In the genomic region with DNA sequence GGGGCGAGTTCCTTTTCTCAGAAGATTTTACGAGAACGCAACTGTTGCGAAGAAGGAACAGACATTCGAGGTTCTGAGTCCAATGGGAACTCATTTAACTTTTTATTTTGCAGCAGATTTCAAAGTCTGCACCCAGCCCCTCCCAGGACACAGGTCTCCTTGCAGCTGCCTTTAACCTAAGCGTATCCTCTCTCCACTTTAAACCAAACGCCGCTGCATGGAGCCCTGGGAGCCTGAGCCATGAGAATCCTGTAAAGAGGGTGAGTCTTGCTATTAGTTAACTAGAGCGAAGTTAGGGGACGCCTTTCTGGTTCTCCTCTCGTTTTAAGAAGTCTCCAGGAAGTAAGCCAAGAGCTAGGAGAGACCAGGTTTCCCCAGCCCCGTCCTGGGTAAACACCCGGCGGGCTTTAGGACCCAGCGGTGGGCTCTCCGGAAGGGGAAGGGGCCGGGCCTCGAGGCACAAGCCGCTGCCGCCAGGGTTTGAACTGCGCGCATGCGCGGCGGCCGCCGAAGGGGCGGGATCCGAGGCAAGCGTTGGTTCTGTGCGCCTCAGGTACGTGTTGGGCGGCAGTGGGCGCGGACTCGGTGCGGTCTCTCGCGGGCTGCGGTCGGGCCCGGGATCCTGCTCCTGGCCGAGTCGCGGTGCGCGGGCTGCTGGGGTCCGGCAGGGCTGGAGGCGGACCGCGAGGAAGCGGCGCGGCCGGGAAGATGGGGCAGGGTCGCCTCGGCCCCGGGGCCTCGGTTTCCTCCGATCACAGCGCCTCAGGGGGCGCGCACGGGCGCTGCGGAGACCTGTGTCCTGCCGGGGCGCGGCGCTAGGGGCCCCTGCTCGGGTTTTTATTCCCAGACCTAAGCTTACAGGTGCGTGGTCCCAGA, we compare ENCODE assay signal across 1 cellular context.
TF ChIP-seq lines count a peak whose summit lies in the region.

A gene (plus strand): TSS at position 510 of the 876 bp plus-strand sequence. CDS start 7,188 bp downstream, outside the sequence.

TF ChIP-seq in WTC11, 78 proteins besides CTCF, POLR2A, EP300 and RAD21 (continued from another document and continues in another):
- TF ChIP-seq, protein P1, sequence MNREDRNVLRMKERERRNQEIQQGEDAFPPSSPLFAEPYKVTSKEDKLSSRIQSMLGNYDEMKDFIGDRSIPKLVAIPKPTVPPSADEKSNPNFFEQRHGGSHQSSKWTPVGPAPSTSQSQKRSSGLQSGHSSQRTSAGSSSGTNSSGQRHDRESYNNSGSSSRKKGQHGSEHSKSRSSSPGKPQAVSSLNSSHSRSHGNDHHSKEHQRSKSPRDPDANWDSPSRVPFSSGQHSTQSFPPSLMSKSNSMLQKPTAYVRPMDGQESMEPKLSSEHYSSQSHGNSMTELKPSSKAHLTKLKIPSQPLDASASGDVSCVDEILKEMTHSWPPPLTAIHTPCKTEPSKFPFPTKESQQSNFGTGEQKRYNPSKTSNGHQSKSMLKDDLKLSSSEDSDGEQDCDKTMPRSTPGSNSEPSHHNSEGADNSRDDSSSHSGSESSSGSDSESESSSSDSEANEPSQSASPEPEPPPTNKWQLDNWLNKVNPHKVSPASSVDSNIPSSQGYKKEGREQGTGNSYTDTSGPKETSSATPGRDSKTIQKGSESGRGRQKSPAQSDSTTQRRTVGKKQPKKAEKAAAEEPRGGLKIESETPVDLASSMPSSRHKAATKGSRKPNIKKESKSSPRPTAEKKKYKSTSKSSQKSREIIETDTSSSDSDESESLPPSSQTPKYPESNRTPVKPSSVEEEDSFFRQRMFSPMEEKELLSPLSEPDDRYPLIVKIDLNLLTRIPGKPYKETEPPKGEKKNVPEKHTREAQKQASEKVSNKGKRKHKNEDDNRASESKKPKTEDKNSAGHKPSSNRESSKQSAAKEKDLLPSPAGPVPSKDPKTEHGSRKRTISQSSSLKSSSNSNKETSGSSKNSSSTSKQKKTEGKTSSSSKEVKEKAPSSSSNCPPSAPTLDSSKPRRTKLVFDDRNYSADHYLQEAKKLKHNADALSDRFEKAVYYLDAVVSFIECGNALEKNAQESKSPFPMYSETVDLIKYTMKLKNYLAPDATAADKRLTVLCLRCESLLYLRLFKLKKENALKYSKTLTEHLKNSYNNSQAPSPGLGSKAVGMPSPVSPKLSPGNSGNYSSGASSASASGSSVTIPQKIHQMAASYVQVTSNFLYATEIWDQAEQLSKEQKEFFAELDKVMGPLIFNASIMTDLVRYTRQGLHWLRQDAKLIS (CRISPR knock-in tag; IDR thresholded peaks at IDR 0.05; ENCODE audit: borderline replicate concordance): peak; percentile 80; the same call in 1 of the 2 replicates
- TF ChIP-seq, protein P2, sequence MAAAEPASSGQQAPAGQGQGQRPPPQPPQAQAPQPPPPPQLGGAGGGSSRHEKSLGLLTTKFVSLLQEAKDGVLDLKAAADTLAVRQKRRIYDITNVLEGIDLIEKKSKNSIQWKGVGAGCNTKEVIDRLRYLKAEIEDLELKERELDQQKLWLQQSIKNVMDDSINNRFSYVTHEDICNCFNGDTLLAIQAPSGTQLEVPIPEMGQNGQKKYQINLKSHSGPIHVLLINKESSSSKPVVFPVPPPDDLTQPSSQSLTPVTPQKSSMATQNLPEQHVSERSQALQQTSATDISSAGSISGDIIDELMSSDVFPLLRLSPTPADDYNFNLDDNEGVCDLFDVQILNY (CRISPR knock-in tag; IDR thresholded peaks at IDR 0.05): peak; percentile 64
- TF ChIP-seq ZNF416 (CRISPR knock-in tag; IDR thresholded peaks at IDR 0.05) (0 out of 2 replicates have a peak, but pooled peaks have one; percentile 66), ZBTB21 (CRISPR knock-in tag; IDR thresholded peaks at IDR 0.05; ENCODE audit: borderline replicate concordance) (peak; percentile 75; the same call in 1 of the 2 replicates), CREM (CRISPR knock-in tag; IDR thresholded peaks at IDR 0.05) (0 out of 2 replicates have a peak, but pooled peaks have one; percentile 52), ZNF121 (CRISPR knock-in tag; IDR thresholded peaks at IDR 0.05) (0 out of 2 replicates have a peak, but pooled peaks have one; percentile 7), NFE2L1 (CRISPR knock-in tag; IDR thresholded peaks at IDR 0.05) (peak; percentile 44; the same call in 1 of the 2 replicates), FOXK1 (CRISPR knock-in tag; IDR thresholded peaks at IDR 0.05) (peak; percentile 83; the same call in 1 of the 2 replicates), RELA (CRISPR knock-in tag; IDR thresholded peaks at IDR 0.05; ENCODE audit: borderline replicate concordance) (no peak), ZNF219 (CRISPR knock-in tag; IDR thresholded peaks at IDR 0.05; ENCODE audit: borderline replicate concordance) (no peak), ETV6 (CRISPR knock-in tag; IDR thresholded peaks at IDR 0.05) (peak; percentile 80), NR3C1 (CRISPR knock-in tag; conservative IDR thresholded peaks at IDR 0.05; ENCODE audit: low read depth) (peak; percentile 81; the same call in 1 of the 2 replicates), CBFB (CRISPR knock-in tag; IDR thresholded peaks at IDR 0.05; ENCODE audit: low read depth) (peak; percentile 87; the same call in 1 of the 2 replicates), GABPB1 (CRISPR knock-in tag; IDR thresholded peaks at IDR 0.05) (no peak; the same call in 1 of the 2 replicates)
- TF ChIP-seq, protein P3, sequence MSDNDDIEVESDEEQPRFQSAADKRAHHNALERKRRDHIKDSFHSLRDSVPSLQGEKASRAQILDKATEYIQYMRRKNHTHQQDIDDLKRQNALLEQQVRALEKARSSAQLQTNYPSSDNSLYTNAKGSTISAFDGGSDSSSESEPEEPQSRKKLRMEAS (CRISPR knock-in tag; IDR thresholded peaks at IDR 0.05): 0 out of 2 replicates have a peak, but pooled peaks have one; percentile 16
- TF ChIP-seq, protein P4, sequence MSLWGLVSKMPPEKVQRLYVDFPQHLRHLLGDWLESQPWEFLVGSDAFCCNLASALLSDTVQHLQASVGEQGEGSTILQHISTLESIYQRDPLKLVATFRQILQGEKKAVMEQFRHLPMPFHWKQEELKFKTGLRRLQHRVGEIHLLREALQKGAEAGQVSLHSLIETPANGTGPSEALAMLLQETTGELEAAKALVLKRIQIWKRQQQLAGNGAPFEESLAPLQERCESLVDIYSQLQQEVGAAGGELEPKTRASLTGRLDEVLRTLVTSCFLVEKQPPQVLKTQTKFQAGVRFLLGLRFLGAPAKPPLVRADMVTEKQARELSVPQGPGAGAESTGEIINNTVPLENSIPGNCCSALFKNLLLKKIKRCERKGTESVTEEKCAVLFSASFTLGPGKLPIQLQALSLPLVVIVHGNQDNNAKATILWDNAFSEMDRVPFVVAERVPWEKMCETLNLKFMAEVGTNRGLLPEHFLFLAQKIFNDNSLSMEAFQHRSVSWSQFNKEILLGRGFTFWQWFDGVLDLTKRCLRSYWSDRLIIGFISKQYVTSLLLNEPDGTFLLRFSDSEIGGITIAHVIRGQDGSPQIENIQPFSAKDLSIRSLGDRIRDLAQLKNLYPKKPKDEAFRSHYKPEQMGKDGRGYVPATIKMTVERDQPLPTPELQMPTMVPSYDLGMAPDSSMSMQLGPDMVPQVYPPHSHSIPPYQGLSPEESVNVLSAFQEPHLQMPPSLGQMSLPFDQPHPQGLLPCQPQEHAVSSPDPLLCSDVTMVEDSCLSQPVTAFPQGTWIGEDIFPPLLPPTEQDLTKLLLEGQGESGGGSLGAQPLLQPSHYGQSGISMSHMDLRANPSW (CRISPR knock-in tag; conservative IDR thresholded peaks at IDR 0.05; ENCODE audit: low read depth): peak; percentile 87; the same call in 1 of the 2 replicates
- TF ChIP-seq, protein P5, sequence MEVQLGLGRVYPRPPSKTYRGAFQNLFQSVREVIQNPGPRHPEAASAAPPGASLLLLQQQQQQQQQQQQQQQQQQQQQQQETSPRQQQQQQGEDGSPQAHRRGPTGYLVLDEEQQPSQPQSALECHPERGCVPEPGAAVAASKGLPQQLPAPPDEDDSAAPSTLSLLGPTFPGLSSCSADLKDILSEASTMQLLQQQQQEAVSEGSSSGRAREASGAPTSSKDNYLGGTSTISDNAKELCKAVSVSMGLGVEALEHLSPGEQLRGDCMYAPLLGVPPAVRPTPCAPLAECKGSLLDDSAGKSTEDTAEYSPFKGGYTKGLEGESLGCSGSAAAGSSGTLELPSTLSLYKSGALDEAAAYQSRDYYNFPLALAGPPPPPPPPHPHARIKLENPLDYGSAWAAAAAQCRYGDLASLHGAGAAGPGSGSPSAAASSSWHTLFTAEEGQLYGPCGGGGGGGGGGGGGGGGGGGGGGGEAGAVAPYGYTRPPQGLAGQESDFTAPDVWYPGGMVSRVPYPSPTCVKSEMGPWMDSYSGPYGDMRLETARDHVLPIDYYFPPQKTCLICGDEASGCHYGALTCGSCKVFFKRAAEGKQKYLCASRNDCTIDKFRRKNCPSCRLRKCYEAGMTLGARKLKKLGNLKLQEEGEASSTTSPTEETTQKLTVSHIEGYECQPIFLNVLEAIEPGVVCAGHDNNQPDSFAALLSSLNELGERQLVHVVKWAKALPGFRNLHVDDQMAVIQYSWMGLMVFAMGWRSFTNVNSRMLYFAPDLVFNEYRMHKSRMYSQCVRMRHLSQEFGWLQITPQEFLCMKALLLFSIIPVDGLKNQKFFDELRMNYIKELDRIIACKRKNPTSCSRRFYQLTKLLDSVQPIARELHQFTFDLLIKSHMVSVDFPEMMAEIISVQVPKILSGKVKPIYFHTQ (CRISPR knock-in tag; IDR thresholded peaks at IDR 0.05): no peak
- TF ChIP-seq, protein P6, sequence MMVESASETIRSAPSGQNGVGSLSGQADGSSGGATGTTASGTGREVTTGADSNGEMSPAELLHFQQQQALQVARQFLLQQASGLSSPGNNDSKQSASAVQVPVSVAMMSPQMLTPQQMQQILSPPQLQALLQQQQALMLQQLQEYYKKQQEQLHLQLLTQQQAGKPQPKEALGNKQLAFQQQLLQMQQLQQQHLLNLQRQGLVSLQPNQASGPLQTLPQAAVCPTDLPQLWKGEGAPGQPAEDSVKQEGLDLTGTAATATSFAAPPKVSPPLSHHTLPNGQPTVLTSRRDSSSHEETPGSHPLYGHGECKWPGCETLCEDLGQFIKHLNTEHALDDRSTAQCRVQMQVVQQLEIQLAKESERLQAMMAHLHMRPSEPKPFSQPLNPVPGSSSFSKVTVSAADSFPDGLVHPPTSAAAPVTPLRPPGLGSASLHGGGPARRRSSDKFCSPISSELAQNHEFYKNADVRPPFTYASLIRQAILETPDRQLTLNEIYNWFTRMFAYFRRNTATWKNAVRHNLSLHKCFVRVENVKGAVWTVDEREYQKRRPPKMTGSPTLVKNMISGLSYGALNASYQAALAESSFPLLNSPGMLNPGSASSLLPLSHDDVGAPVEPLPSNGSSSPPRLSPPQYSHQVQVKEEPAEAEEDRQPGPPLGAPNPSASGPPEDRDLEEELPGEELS (CRISPR knock-in tag; IDR thresholded peaks at IDR 0.05): peak; percentile 62; the same call in 1 of the 2 replicates
- TF ChIP-seq, protein P7, sequence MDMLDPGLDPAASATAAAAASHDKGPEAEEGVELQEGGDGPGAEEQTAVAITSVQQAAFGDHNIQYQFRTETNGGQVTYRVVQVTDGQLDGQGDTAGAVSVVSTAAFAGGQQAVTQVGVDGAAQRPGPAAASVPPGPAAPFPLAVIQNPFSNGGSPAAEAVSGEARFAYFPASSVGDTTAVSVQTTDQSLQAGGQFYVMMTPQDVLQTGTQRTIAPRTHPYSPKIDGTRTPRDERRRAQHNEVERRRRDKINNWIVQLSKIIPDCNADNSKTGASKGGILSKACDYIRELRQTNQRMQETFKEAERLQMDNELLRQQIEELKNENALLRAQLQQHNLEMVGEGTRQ (CRISPR knock-in tag; IDR thresholded peaks at IDR 0.05): peak; percentile 36; the same call in 1 of the 2 replicates
- TF ChIP-seq, protein P8, sequence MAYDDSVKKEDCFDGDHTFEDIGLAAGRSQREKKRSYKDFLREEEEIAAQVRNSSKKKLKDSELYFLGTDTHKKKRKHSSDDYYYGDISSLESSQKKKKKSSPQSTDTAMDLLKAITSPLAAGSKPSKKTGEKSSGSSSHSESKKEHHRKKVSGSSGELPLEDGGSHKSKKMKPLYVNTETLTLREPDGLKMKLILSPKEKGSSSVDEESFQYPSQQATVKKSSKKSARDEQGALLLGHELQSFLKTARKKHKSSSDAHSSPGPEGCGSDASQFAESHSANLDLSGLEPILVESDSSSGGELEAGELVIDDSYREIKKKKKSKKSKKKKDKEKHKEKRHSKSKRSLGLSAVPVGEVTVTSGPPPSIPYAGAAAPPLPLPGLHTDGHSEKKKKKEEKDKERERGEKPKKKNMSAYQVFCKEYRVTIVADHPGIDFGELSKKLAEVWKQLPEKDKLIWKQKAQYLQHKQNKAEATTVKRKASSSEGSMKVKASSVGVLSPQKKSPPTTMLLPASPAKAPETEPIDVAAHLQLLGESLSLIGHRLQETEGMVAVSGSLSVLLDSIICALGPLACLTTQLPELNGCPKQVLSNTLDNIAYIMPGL (CRISPR knock-in tag; IDR thresholded peaks at IDR 0.05): peak; percentile 96; the same call in 1 of the 2 replicates
- TF ChIP-seq, protein P9, sequence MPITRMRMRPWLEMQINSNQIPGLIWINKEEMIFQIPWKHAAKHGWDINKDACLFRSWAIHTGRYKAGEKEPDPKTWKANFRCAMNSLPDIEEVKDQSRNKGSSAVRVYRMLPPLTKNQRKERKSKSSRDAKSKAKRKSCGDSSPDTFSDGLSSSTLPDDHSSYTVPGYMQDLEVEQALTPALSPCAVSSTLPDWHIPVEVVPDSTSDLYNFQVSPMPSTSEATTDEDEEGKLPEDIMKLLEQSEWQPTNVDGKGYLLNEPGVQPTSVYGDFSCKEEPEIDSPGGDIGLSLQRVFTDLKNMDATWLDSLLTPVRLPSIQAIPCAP (CRISPR knock-in tag; IDR thresholded peaks at IDR 0.05): peak; percentile 55; the same call in 1 of the 2 replicates
- TF ChIP-seq, protein P10, sequence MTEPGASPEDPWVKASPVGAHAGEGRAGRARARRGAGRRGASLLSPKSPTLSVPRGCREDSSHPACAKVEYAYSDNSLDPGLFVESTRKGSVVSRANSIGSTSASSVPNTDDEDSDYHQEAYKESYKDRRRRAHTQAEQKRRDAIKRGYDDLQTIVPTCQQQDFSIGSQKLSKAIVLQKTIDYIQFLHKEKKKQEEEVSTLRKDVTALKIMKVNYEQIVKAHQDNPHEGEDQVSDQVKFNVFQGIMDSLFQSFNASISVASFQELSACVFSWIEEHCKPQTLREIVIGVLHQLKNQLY (CRISPR knock-in tag; IDR thresholded peaks at IDR 0.05): 0 out of 2 replicates have a peak, but pooled peaks have one; percentile 38
- TF ChIP-seq, protein P11, sequence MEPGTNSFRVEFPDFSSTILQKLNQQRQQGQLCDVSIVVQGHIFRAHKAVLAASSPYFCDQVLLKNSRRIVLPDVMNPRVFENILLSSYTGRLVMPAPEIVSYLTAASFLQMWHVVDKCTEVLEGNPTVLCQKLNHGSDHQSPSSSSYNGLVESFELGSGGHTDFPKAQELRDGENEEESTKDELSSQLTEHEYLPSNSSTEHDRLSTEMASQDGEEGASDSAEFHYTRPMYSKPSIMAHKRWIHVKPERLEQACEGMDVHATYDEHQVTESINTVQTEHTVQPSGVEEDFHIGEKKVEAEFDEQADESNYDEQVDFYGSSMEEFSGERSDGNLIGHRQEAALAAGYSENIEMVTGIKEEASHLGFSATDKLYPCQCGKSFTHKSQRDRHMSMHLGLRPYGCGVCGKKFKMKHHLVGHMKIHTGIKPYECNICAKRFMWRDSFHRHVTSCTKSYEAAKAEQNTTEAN (CRISPR knock-in tag; IDR thresholded peaks at IDR 0.05): 0 out of 2 replicates have a peak, but pooled peaks have one; percentile 32
- TF ChIP-seq, protein P12, sequence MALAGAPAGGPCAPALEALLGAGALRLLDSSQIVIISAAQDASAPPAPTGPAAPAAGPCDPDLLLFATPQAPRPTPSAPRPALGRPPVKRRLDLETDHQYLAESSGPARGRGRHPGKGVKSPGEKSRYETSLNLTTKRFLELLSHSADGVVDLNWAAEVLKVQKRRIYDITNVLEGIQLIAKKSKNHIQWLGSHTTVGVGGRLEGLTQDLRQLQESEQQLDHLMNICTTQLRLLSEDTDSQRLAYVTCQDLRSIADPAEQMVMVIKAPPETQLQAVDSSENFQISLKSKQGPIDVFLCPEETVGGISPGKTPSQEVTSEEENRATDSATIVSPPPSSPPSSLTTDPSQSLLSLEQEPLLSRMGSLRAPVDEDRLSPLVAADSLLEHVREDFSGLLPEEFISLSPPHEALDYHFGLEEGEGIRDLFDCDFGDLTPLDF (CRISPR knock-in tag; IDR thresholded peaks at IDR 0.05): 0 out of 2 replicates have a peak, but pooled peaks have one; percentile 74
- TF ChIP-seq, protein P13, sequence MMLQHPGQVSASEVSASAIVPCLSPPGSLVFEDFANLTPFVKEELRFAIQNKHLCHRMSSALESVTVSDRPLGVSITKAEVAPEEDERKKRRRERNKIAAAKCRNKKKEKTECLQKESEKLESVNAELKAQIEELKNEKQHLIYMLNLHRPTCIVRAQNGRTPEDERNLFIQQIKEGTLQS (CRISPR knock-in tag; conservative IDR thresholded peaks at IDR 0.05): no peak
